In genomic region chr11:115325523-115325922, GRCh38 we compare ENCODE assay signal across 12 cellular contexts.
"Had no signal": no experiment of that assay in that cellular context is flagged by ENCODE, and none has a peak within 500 bp of the region (broad histone marks: within the 10 kb centered on the region; RNA-seq: fewer than 3 reads in every experiment).

No MANE protein-coding gene starts in this region.

- H3K4me3 ChIP-seq: ovary, upper lobe of right lung had no signal

- H3K36me3 ChIP-seq: ovary, upper lobe of right lung had no signal

- FAIRE-seq: bronchial epithelial cell, colon, endothelial cell of umbilical vein, frontal cortex had no signal

- DNase-seq: activated CD4-positive, alpha-beta T cell treated with anti-CD3 and anti-CD28 coated beads, Interleukin-2, amount 50 U/mL, for 4 hours; activated gamma-delta T cell treated with Interleukin-2 at 50 U/mL for 16 hours; activated T-cell treated with anti-CD3 and anti-CD28 coated beads, Interleukin-2, amount 50 U/mL, for 4 hours; aorta; ovary; stimulated activated CD4-positive, alpha-beta T cell treated with anti-CD3 and anti-CD28 coated beads, Interleukin-12 subunit alpha, Interleukin-12 subunit beta, amount 100 ng/mL, for 4 hours; stimulated activated naive CD4-positive, alpha-beta T cell; upper lobe of right lung had no signal

- H3K27me3 ChIP-seq: ovary, upper lobe of right lung had no signal
